In genomic region chr2:190468354-190468753, GRCh38 we compare ENCODE assay signal across 8 cellular contexts.
DNase-seq lines count a peak whose midpoint lies in the region; ATAC-seq, FAIRE-seq and TF ChIP-seq lines count a peak whose summit lies in the region.
"Not testable (repeated sequence)": the region's sequence is repeated elsewhere in the genome, so short reads cannot be mapped to it uniquely, and the experiment has no call there.

No MANE protein-coding gene starts in this region.

- not testable (repeated sequence) for TF ChIP-seq EP300 in GM12878 (IDR thresholded peaks at IDR 0.05; ENCODE audit: borderline replicate concordance in 1 of 2, control insufficient read depth in 1 of 2, low read depth in 2 of 2, low read length in 2 of 2)

- CTCF ChIA-PET in CD4-positive, alpha-beta T cell (lab: Charles Lee): not testable (repeated sequence)
- CTCF ChIA-PET in GM12878 (lab: Yijun Ruan, JAX): interaction anchor here (1.3 kb wide), 1 partner anchor 20 kb away, joined by 4 read pairs; no protein-coding TSS in a partner anchor

- not testable (repeated sequence) for H3K4me3 ChIP-seq in KMS-11 (IDR thresholded peaks at IDR 0.05; ENCODE audit: insufficient read depth, low read depth, low read length); esophagus (ENCODE audit: low read depth in 1 of 2, low read length in 2 of 2); gastrocnemius medialis
- peak overlapping the region; percentile 22; the same call in 1 of the 2 replicates for H3K4me3 ChIP-seq in GM12878

- H3K9ac ChIP-seq in KMS-11: not testable (repeated sequence)
- peak overlapping the region; percentile 10; the same call in 1 of the 2 replicates for H3K9ac ChIP-seq in GM12878 (ENCODE audit: control insufficient read depth, insufficient read depth, low read length)

- RAD21 ChIA-PET in GM12878 (lab: Charles Lee; ENCODE audit: unreplicated experiment): interaction anchor here (1.0 to 1.3 kb wide), 2 partner anchors 35 to 58 kb away, joined by 3 to 6 read pairs; no protein-coding TSS in a partner anchor

- not testable (repeated sequence) for ATAC-seq in CD4-positive, alpha-beta T cell (ENCODE audit: poor library complexity); T-helper 17 cell; memory B cell (ENCODE audit: low read depth); gastrocnemius medialis
- ATAC-seq in GM12878: peak; percentile 38

- H3K27me3 Mint-ChIP-seq in CD4-positive, alpha-beta T cell; T-helper 17 cell; memory B cell; type B pancreatic cell: not testable (repeated sequence)

- H3K36me3 Mint-ChIP-seq in CD4-positive, alpha-beta T cell (ENCODE audit: low read depth): peaks cover 77% of the 10 kb centered on the region
- H3K36me3 Mint-ChIP-seq in T-helper 17 cell (ENCODE audit: low read depth); type B pancreatic cell: not testable (repeated sequence)
- peaks cover 11% of the 10 kb centered on the region for H3K36me3 Mint-ChIP-seq in memory B cell

- TF ChIP-seq RAD21 in GM12878 (IDR thresholded peaks at IDR 0.05; ENCODE audit: insufficient read depth, low read depth, low read length): not testable (repeated sequence)

- H2AFZ ChIP-seq in KMS-11 (ENCODE audit: low read depth); GM12878 (ENCODE audit: control insufficient read depth, low read depth, low read length): not testable (repeated sequence)

- SMC1A ChIA-PET in GM12878 (lab: Charles Lee; ENCODE audit: uncharacterized antibody, unreplicated experiment): interaction anchor here (0.6 to 1.1 kb wide), 3 partner anchors 12 to 193 kb away, joined by 3 to 4 read pairs (median 4); no protein-coding TSS in a partner anchor

- H3K79me2 ChIP-seq in KMS-11 (ENCODE audit: insufficient read depth, low read depth): not testable (repeated sequence)
- H3K79me2 ChIP-seq in GM12878 (ENCODE audit: control insufficient read depth, insufficient read depth, low read length): peaks cover 42% of the 10 kb centered on the region

- not testable (repeated sequence) for DNase-seq in CD4-positive, alpha-beta T cell; T-helper 17 cell; GM12878 (ENCODE audit: low read depth, low spot score); memory B cell (ENCODE audit: low spot score in 2 of 2); gastrocnemius medialis; type B pancreatic cell (ENCODE audit: extremely low spot score, unreplicated experiment)

- intact Hi-C loops in CD4-positive, alpha-beta T cell (cut with DNase I, micrococcal nuclease); GM12878 (cut with micrococcal nuclease; ENCODE audit: unreplicated experiment); gastrocnemius medialis (cut with DNase I; ENCODE audit: low total_unique reads): not testable (repeated sequence)

- not testable (repeated sequence) for H3K4me3 Mint-ChIP-seq in CD4-positive, alpha-beta T cell; T-helper 17 cell
- H3K4me3 Mint-ChIP-seq in memory B cell: peak overlapping the region; percentile 2
- H3K4me3 Mint-ChIP-seq in type B pancreatic cell: peak overlapping the region; percentile 55

- H3K27me3 ChIP-seq in CD4-positive, alpha-beta T cell (ENCODE audit: control insufficient read depth, insufficient read depth, low read length); KMS-11 (ENCODE audit: insufficient read depth, low read depth); GM12878 (replicated peaks in 1 of 2; ENCODE audit: control insufficient read depth in 2 of 2, insufficient read depth in 2 of 2, low read length in 1 of 2); esophagus (ENCODE audit: control insufficient read depth in 1 of 2, insufficient read depth in 2 of 2, low read length in 2 of 2); gastrocnemius medialis: not testable (repeated sequence)

- not testable (repeated sequence) for H3K9me3 ChIP-seq in CD4-positive, alpha-beta T cell (ENCODE audit: control insufficient read depth, low read length); T-helper 17 cell (ENCODE audit: control insufficient read depth, low read length, poor library complexity, severe bottlenecking); GM12878 (replicated peaks; ENCODE audit: control insufficient read depth, insufficient read depth, low read length); esophagus (ENCODE audit: control insufficient read depth in 2 of 2, insufficient read depth in 1 of 2, low read depth in 1 of 2, low read length in 1 of 2); gastrocnemius medialis

- H3K4me1 Mint-ChIP-seq in CD4-positive, alpha-beta T cell (ENCODE audit: low read depth): peaks cover 70% of the 10 kb centered on the region
- H3K4me1 Mint-ChIP-seq in T-helper 17 cell (peaks cover 47% of the 10 kb centered on the region), memory B cell (peaks cover 46% of the 10 kb centered on the region), type B pancreatic cell (ENCODE audit: unreplicated experiment) (peaks cover 32% of the 10 kb centered on the region)

- TF ChIP-seq POLR2A in GM12878 (IDR thresholded peaks at IDR 0.05; ENCODE audit: low read depth, low read length); gastrocnemius medialis (IDR thresholded peaks at IDR 0.05): not testable (repeated sequence)

- peak overlapping the region; percentile 74; the same call in 1 of the 2 replicates for H3K4me2 ChIP-seq in KMS-11
- H3K4me2 ChIP-seq in GM12878 (ENCODE audit: control insufficient read depth, insufficient read depth): peak overlapping the region; percentile 92

- WGBS in GM12878 (ENCODE audit: insufficient coverage, insufficient replicate concordance, low lambda C conversion rate, missing lambda C conversion rate): 60% methylated on average over 1 of the region's 1 CpG
- 78 to 85% methylated on average over 1 of the region's 1 CpG for WGBS in esophagus, 2 donors

- H3K27ac ChIP-seq in CD4-positive, alpha-beta T cell (ENCODE audit: low read depth, low read length): not testable (repeated sequence)
- H3K27ac ChIP-seq in KMS-11 (peak overlapping the region; percentile 79), GM12878 (ENCODE audit: control insufficient read depth, insufficient read depth) (peak overlapping the region; percentile 82), esophagus (ENCODE audit: low read depth in 2 of 2, low read length in 1 of 2) (peak overlapping the region; percentile 79 to 84), gastrocnemius medialis (peak overlapping the region; percentile 67 to 75 (median 70))

- TF ChIP-seq CTCF in CD4-positive, alpha-beta T cell (IDR thresholded peaks at IDR 0.05); KMS-11 (conservative IDR thresholded peaks at IDR 0.05; ENCODE audit: low read depth, low read length); GM12878 (IDR thresholded peaks at IDR 0.05 in 2 of 3, conservative IDR thresholded peaks at IDR 0.05 in 1 of 3; ENCODE audit: control insufficient read depth in 2 of 3, extremely low read depth in 1 of 3, insufficient read depth in 1 of 3, low read depth in 3 of 3, low read length in 3 of 3); gastrocnemius medialis (IDR thresholded peaks at IDR 0.05 in 4 of 5, conservative IDR thresholded peaks at IDR 0.05 in 1 of 5); type B pancreatic cell (conservative IDR thresholded peaks at IDR 0.05): not testable (repeated sequence)

- H3K4me1 ChIP-seq in KMS-11 (ENCODE audit: low read depth, poor library complexity, severe bottlenecking) (peaks cover 61% of the 10 kb centered on the region), GM12878 (ENCODE audit: control insufficient read depth, insufficient read depth, low read length) (peaks cover 62% of the 10 kb centered on the region), gastrocnemius medialis (peaks cover 20 to 32% of the 10 kb centered on the region in 2 donors)
- H3K4me1 ChIP-seq in esophagus (ENCODE audit: control insufficient read depth in 2 of 2, insufficient read depth in 2 of 2, low read length in 1 of 2): not testable (repeated sequence)

- H4K20me1 ChIP-seq in KMS-11 (ENCODE audit: insufficient read depth); GM12878 (ENCODE audit: control insufficient read depth, insufficient read depth): not testable (repeated sequence)

- H3K36me3 ChIP-seq in KMS-11 (ENCODE audit: insufficient read depth); GM12878 (ENCODE audit: control insufficient read depth in 2 of 2, insufficient read depth in 2 of 2, low read length in 1 of 2); esophagus (ENCODE audit: control insufficient read depth in 2 of 2, insufficient read depth in 2 of 2, low read length in 1 of 2); gastrocnemius medialis: not testable (repeated sequence)

- POLR2A ChIA-PET in CD4-positive, alpha-beta T cell (lab: Charles Lee): interaction anchor here (0.9 kb wide), 1 partner anchor 22 kb away, joined by 4 read pairs; no protein-coding TSS in a partner anchor
- POLR2A ChIA-PET in GM12878 (lab: Charles Lee): interaction anchor here (0.7 kb wide), 1 partner anchor 272 kb away, joined by 4 read pairs; no protein-coding TSS in a partner anchor

- in situ Hi-C loops in GM12878 (cut with MboI); gastrocnemius medialis (cut with MboI; ENCODE audit: low sequenced_read_pairs in 4 of 4): not testable (repeated sequence)

- not testable (repeated sequence) for BruUV-seq in GM12878 (replicated peaks; lab: Mats Ljungman, UMichigan)

- FAIRE-seq in GM12878 (lab: Jason Lieb, UNC): not testable (repeated sequence)

- H3K9me3 Mint-ChIP-seq in CD4-positive, alpha-beta T cell; memory B cell; type B pancreatic cell: not testable (repeated sequence)

- H3K27ac Mint-ChIP-seq in CD4-positive, alpha-beta T cell: peak overlapping the region; percentile 32
- peak overlapping the region; percentile 16 for H3K27ac Mint-ChIP-seq in T-helper 17 cell
- peak overlapping the region; percentile 64 for H3K27ac Mint-ChIP-seq in memory B cell
- H3K27ac Mint-ChIP-seq in type B pancreatic cell: peak overlapping the region; percentile 81

Comparison
In these comparisons a context has a peak if more than half of its experiments do, and no peak if none do; other contexts are left out.
1. H3K27ac Mint-ChIP-seq: peak in every context shown above with its lines; median percentile 81 in type B pancreatic cell; 64 in memory B cell; 32 in CD4-positive, alpha-beta T cell; 16 in T-helper 17 cell.